29 cellular contexts compared by ENCODE assay signal in the genomic region with DNA sequence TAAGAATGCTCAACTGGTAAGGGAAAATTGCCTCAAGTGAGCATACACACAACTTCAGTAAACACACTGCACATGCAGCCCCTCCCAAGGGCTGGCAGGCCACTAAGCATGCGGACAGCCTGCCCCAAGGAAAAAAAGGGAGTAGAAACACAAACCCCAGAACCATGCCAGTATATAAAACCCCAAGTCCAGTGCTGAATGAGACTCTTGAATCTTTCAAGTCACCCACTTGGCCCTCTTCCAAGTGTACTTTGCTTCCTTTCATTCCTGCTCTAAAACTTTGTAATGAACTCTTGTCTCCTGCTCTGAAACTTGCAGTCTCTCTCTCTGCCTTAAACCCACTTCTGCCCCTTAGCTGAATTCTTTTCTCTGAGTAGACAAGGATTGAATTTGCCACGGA.
"Had no signal": no experiment of that assay in that cellular context is flagged by ENCODE, and none has a peak within 500 bp of the region (broad histone marks: within the 10 kb centered on the region; RNA-seq: fewer than 3 reads in every experiment).

No MANE protein-coding gene starts in this region.

- H3K9me3 ChIP-seq: body of pancreas had no signal

- FAIRE-seq: TTC549 had no signal

- H3K27ac ChIP-seq: body of pancreas, brain microvascular endothelial cell, breast epithelium, VCaP had no signal

- H3K27me3 ChIP-seq: body of pancreas, brain microvascular endothelial cell, breast epithelium had no signal

- ATAC-seq: activated CD8-positive, alpha-beta T cell treated with anti-CD3 and anti-CD28 coated beads for 36 hours; activated naive CD8-positive, alpha-beta T cell treated with anti-CD3 and anti-CD28 coated beads, Interleukin-2, amount 50 U/mL, for 24 hours; body of pancreas had no signal

- H3K36me3 ChIP-seq: brain microvascular endothelial cell, breast epithelium had no signal

- H3K4me3 ChIP-seq: body of pancreas, breast epithelium had no signal

- DNase-seq: activated B cell treated with CpG ODN at 0.5 μM for 24 hours; activated CD4-positive, alpha-beta memory T cell treated with anti-CD3 and anti-CD28 coated beads for 36 hours; activated CD4-positive, alpha-beta T cell treated with anti-CD3 and anti-CD28 coated beads for 4 hours; activated CD4-positive, alpha-beta T cell treated with anti-CD3 and anti-CD28 coated beads, Interleukin-2, amount 10 ng/mL, durations not matched to agents 24 days and 14 days; activated CD4-positive, alpha-beta T cell treated with anti-CD3 and anti-CD28 coated beads, Interleukin-2, amount 50 U/mL, for 1 hour; activated CD4-positive, alpha-beta T cell treated with anti-CD3 and anti-CD28 coated beads, Interleukin-2, amount 50 U/mL, for 4 hours; activated CD4-positive, CD25-positive, alpha-beta regulatory T cell treated with anti-CD3 and anti-CD28 coated beads, Interleukin-2, amount 50 U/mL, for 72 hours; activated CD8-positive, alpha-beta memory T cell treated with anti-CD3 and anti-CD28 coated beads, Interleukin-2, amount 50 U/mL, for 4 hours; activated CD8-positive, alpha-beta T cell treated with anti-CD3 and anti-CD28 coated beads for 36 hours; activated effector memory CD4-positive, alpha-beta T cell treated with Interleukin-2 at 50 U/mL for 16 hours; activated gamma-delta T cell; activated naive CD4-positive, alpha-beta T cell treated with anti-CD3 and anti-CD28 coated beads, Interleukin-2, amount 10 ng/mL, durations not matched to agents 7 days and 5 days; activated naive CD4-positive, alpha-beta T cell treated with Interleukin-2 at 50 U/mL for 16 hours; activated naive CD8-positive, alpha-beta T cell treated with anti-CD3 and anti-CD28 coated beads, Interleukin-2, amount 10 ng/mL, durations not matched to agents 7 days and 5 days; activated naive CD8-positive, alpha-beta T cell treated with anti-CD3 and anti-CD28 coated beads, Interleukin-2, amount 50 U/mL, for 24 hours; activated T-cell treated with anti-CD3 and anti-CD28 coated beads for 4 hours; activated T-cell treated with anti-CD3 and anti-CD28 coated beads, Interleukin-2, amount 50 U/mL, for 1 hour; activated T-cell treated with anti-CD3 and anti-CD28 coated beads, Interleukin-2, amount 50 U/mL, for 48 hours; amygdala; anterior cingulate cortex; body of pancreas; brain microvascular endothelial cell; central memory CD4-positive, alpha-beta T cell; T-helper 1 cell; T-helper 2 cell; T-helper 9 cell had no signal

- H3K4me1 ChIP-seq: body of pancreas, breast epithelium had no signal
